9 cellular contexts compared by ENCODE assay signal in genomic region chr1:206723500-206724472, GRCh38. TPM values are rescaled to one million over a fixed set of nuclear protein-coding genes. Genes with fewer than 3 reads are reported as not detected.
A peak's percentile ranks its signal among the peaks of the same experiment; 100 is the strongest.
DNase-seq lines count a peak whose midpoint lies in the region; FAIRE-seq and TF ChIP-seq lines count a peak whose summit lies in the region.
"Had no signal": no experiment of that assay in that cellular context is flagged by ENCODE, and none has a peak within 500 bp of the region (broad histone marks: within the 10 kb centered on the region; RNA-seq: fewer than 3 reads in every experiment).

No MANE protein-coding gene starts in this region.

- 63 to 65% methylated on average over 16 of the region's 16 CpGs for WGBS in ectodermal cell, 2 experiments
- WGBS in mesodermal cell (ENCODE audit: insufficient coverage in 2 of 2), 2 experiments: 71 to 81% methylated on average over 11 to 13 of the region's 16 CpGs
- WGBS in tibial nerve, 2 donors: 69 to 72% methylated on average over 14 to 16 of the region's 16 CpGs

- TF ChIP-seq EP300 in Ishikawa (IDR thresholded peaks at IDR 0.05; ENCODE audit: borderline replicate concordance): no peak
- TF ChIP-seq EP300 in tibial nerve (IDR thresholded peaks at IDR 0.05): peak in 1 of 2 donors; percentile 12

- H3K4me1 ChIP-seq in ectodermal cell (ENCODE audit: control insufficient read depth, insufficient read depth, low read length): peaks cover 12% of the 10 kb centered on the region
- H3K4me1 ChIP-seq in mesodermal cell (ENCODE audit: control insufficient read depth, insufficient read depth, low read length, poor library complexity, severe bottlenecking): peaks cover 21% of the 10 kb centered on the region
- peaks cover 0 to 61% (median 15%) of the 10 kb centered on the region in 4 donors for H3K4me1 ChIP-seq in tibial nerve

- TF ChIP-seq RAD21 in Ishikawa (IDR thresholded peaks at IDR 0.05; ENCODE audit: low read depth): no peak

- in situ Hi-C loops in ACHN (cut with HindIII; ENCODE audit: low pct_ligation_motif_present, low pct_unique_long_range_greater_than_20kb, low sequenced_read_pairs): no loop called here

- DNase-seq in ACHN (peak; percentile 98), tibial nerve (ENCODE audit: low spot score in 2 of 2) (no peak), NCI-H1436 (lab: John Stamatoyannopoulos, UW) (no peak), NCI-H1694 treated with DMSO at 0.1 percent for 48 hours (lab: John Stamatoyannopoulos, UW) (no peak), frontal cortex (ENCODE audit: low spot score in 2 of 2) (no peak)

- FAIRE-seq in frontal cortex (lab: Jason Lieb, UNC): no peak

- H3K36me3 ChIP-seq in ectodermal cell (ENCODE audit: control insufficient read depth, insufficient read depth, low read length) (no peaks in the 10 kb centered on the region), mesodermal cell (ENCODE audit: control insufficient read depth, insufficient read depth, low read length) (peaks cover 16% of the 10 kb centered on the region), tibial nerve (peaks cover 0 to 4% (median 3%) of the 10 kb centered on the region in 3 donors)

- no peak for TF ChIP-seq CTCF in tibial nerve (IDR thresholded peaks at IDR 0.05)

- no peak for TF ChIP-seq POLR2A in tibial nerve (IDR thresholded peaks at IDR 0.05)

- H3K27ac ChIP-seq in ectodermal cell (ENCODE audit: insufficient read depth, low read depth, low read length, poor library complexity, severe bottlenecking) (peak overlapping the region; percentile 26), mesodermal cell (ENCODE audit: low read depth, low read length, severe bottlenecking) (peak overlapping the region; percentile 45), tibial nerve (peak overlapping the region in 1 of 4 donors; percentile 21)

- H3K9me3 ChIP-seq in ectodermal cell (ENCODE audit: control insufficient read depth, low read length) (no peaks in the 10 kb centered on the region), mesodermal cell (ENCODE audit: control insufficient read depth, low read length) (no peaks in the 10 kb centered on the region), tibial nerve (no peaks in the 10 kb centered on the region)

- H3K4me3 ChIP-seq in ectodermal cell (ENCODE audit: insufficient read depth, low read depth, low read length) (no peak overlapping the region), mesodermal cell (ENCODE audit: extremely low read depth, insufficient read depth, low read length, poor library complexity, severe bottlenecking) (no peak overlapping the region), tibial nerve (no peak overlapping the region)

- no peaks in the 10 kb centered on the region for H3K27me3 ChIP-seq in ectodermal cell (ENCODE audit: control insufficient read depth, insufficient read depth, low read length, poor library complexity, severe bottlenecking)
- no peaks in the 10 kb centered on the region for H3K27me3 ChIP-seq in tibial nerve

TF ChIP-seq in Ishikawa, 13 proteins besides CTCF, POLR2A, EP300 and RAD21:
- TF ChIP-seq ZBTB7A (IDR thresholded peaks at IDR 0.05; ENCODE audit: low read depth) (no peak), REST (IDR thresholded peaks at IDR 0.05; ENCODE audit: low read depth) (no peak), CEBPB (IDR thresholded peaks at IDR 0.05) (0 out of 2 replicates have a peak, but pooled peaks have one; percentile 21)

RNA-seq across cellular contexts. Expression of gene MAPKAPK2, which starts 39.1 kb away (rescaled TPM):
- polyA plus RNA-seq in ectodermal cell (2013, experiment 1 of 4): 77.5 TPM
- 77.3 TPM for polyA plus RNA-seq in ectodermal cell (2013, experiment 2 of 4)
- 63.0 TPM for polyA plus RNA-seq in ectodermal cell (2013, experiment 3 of 4)
- polyA plus RNA-seq in ectodermal cell (2013, experiment 4 of 4): 72.9 TPM
- 91.5 TPM for polyA plus RNA-seq in mesodermal cell (2013, experiment 1 of 2)
- polyA plus RNA-seq in mesodermal cell (2013, experiment 2 of 2): 79.3 TPM
- total RNA-seq in tibial nerve (10 to 100 TPM; 30.6 to 49.5 (median 38.2) TPM), frontal cortex (7.3 TPM)

RNA-seq across cellular contexts. Expression of gene IL19, which starts 46.8 kb away (rescaled TPM):
- not detected for polyA plus RNA-seq in ectodermal cell (2013, experiment 1 of 4)
- polyA plus RNA-seq in ectodermal cell (2013, experiment 2 of 4): not detected
- not detected for polyA plus RNA-seq in ectodermal cell (2013, experiment 3 of 4)
- polyA plus RNA-seq in ectodermal cell (2013, experiment 4 of 4): not detected
- polyA plus RNA-seq in mesodermal cell (2013, experiment 1 of 2): not detected
- not detected for polyA plus RNA-seq in mesodermal cell (2013, experiment 2 of 2)
- total RNA-seq in tibial nerve: not detected
- total RNA-seq in frontal cortex: not detected
- total RNA-seq: activated naive CD4-positive, alpha-beta T cell treated with anti-CD3 and anti-CD28 coated beads, Interleukin-2, amount 50 U/mL, for 72 hours had no signal

RNA-seq across cellular contexts. Expression of gene IL10, which starts 48.5 kb away (rescaled TPM):
- polyA plus RNA-seq in ectodermal cell (2013, experiment 1 of 4): not detected
- not detected for polyA plus RNA-seq in ectodermal cell (2013, experiment 2 of 4)
- not detected for polyA plus RNA-seq in ectodermal cell (2013, experiment 3 of 4)
- not detected for polyA plus RNA-seq in ectodermal cell (2013, experiment 4 of 4)
- polyA plus RNA-seq in mesodermal cell (2013, experiment 1 of 2): 0.22 TPM
- polyA plus RNA-seq in mesodermal cell (2013, experiment 2 of 2): not detected
- total RNA-seq in tibial nerve (1 to 10 TPM in 2 of 4 donors, under 1 TPM in 1, not detected in 1; 0.78 to 4.8 (median 1.1) TPM), frontal cortex (0.41 TPM)
